Comparison of ENCODE assay signal across 11 cellular contexts in genomic region chr3:12968541-12968940, GRCh38.
DNase-seq lines count a peak whose midpoint lies in the region; ATAC-seq and TF ChIP-seq lines count a peak whose summit lies in the region.
"Had no signal": no experiment of that assay in that cellular context is flagged by ENCODE, and none has a peak within 500 bp of the region (broad histone marks: within the 10 kb centered on the region; RNA-seq: fewer than 3 reads in every experiment).

No MANE protein-coding gene starts in this region.

- peaks cover 31% of the 10 kb centered on the region for H4K20me1 ChIP-seq in SK-N-SH (ENCODE audit: insufficient read depth)

- H3K9me2 ChIP-seq in SK-N-SH = no peaks in the 10 kb centered on the region

- H3K4me3 ChIP-seq in SK-N-SH (ENCODE audit: low read depth in 2 of 2, low read length in 1 of 2) = no peak overlapping the region
- peak overlapping the region in 1 of 10 donors; percentile 96 for H3K4me3 ChIP-seq in heart right ventricle
- H3K4me3 ChIP-seq in gastrocnemius medialis = no peak overlapping the region

- H2AFZ ChIP-seq in SK-N-SH (ENCODE audit: low read depth) = no peak overlapping the region

- H3K27ac ChIP-seq in SK-N-SH (ENCODE audit: low read depth in 2 of 2, low read length in 1 of 2) (no peak overlapping the region), VCaP (peak overlapping the region; percentile 99; the same call in 1 of the 2 replicates), heart right ventricle (peak overlapping the region in 7 of 10 donors; percentile 39 to 93 (median 56)), gastrocnemius medialis (peak overlapping the region; percentile 62 to 81 (median 78))
- H3K27ac ChIP-seq: 22Rv1 had no signal

- H3K9me3 ChIP-seq in SK-N-SH (no peaks in the 10 kb centered on the region), heart right ventricle (no peaks in the 10 kb centered on the region), gastrocnemius medialis (no peaks in the 10 kb centered on the region)

- peaks cover 38% of the 10 kb centered on the region for H3K79me2 ChIP-seq in SK-N-SH (ENCODE audit: insufficient read depth)

- no peak for TF ChIP-seq EP300 in SK-N-SH (IDR thresholded peaks at IDR 0.05; ENCODE audit: borderline replicate concordance in 1 of 2, low read depth in 1 of 2, low read length in 1 of 2)

- no peak overlapping the region for H3K9ac ChIP-seq in SK-N-SH

- TF ChIP-seq POLR2A in gastrocnemius medialis (IDR thresholded peaks at IDR 0.05) = no peak

- in situ Hi-C loops in gastrocnemius medialis (cut with MboI; ENCODE audit: low sequenced_read_pairs in 4 of 4) = no loop called here

- intact Hi-C loops in heart right ventricle (cut with DNase I) (loop anchor here in 5 of 10 donors (5.0 kb wide), 1 partner anchor 36 kb away; no protein-coding TSS in a partner anchor), gastrocnemius medialis (cut with DNase I; ENCODE audit: low total_unique reads) (loop anchor here (2.0 kb wide), 1 partner anchor 16 kb away; no protein-coding TSS in a partner anchor)

- DNase-seq in SK-N-SH (no peak), heart right ventricle (no peak), gastrocnemius medialis (no peak), NCI-H2081 (lab: John Stamatoyannopoulos, UW) (no peak), hippocampal formation (lab: John Stamatoyannopoulos, UW) (no peak)
- DNase-seq: DMS79, NCI-H446 treated with DMSO at 0.1 percent for 48 hours had no signal

- TF ChIP-seq CTCF in SK-N-SH (IDR thresholded peaks at IDR 0.05) (no peak), VCaP (conservative IDR thresholded peaks at IDR 0.05) (no peak), heart right ventricle (IDR thresholded peaks at IDR 0.05) (no peak), gastrocnemius medialis (IDR thresholded peaks at IDR 0.05 in 4 of 5, conservative IDR thresholded peaks at IDR 0.05 in 1 of 5) (no peak)

- no peaks in the 10 kb centered on the region for H3K36me3 ChIP-seq in SK-N-SH (replicated peaks in 1 of 2; ENCODE audit: control insufficient read depth in 1 of 2, insufficient read depth in 2 of 2, low read length in 1 of 2)
- H3K36me3 ChIP-seq in heart right ventricle = no peaks in the 10 kb centered on the region
- H3K36me3 ChIP-seq in gastrocnemius medialis = no peaks in the 10 kb centered on the region

- H3K4me1 ChIP-seq in SK-N-SH (ENCODE audit: control insufficient read depth in 1 of 2, insufficient read depth in 2 of 2, low read depth in 1 of 2, low read length in 1 of 2) = peaks cover 0 to 55% of the 10 kb centered on the region in 2 experiments; a peak in 2 of 4 replicates
- peaks cover 29 to 84% (median 67%) of the 10 kb centered on the region in 9 donors for H3K4me1 ChIP-seq in heart right ventricle
- peaks cover 71 to 76% of the 10 kb centered on the region in 2 donors for H3K4me1 ChIP-seq in gastrocnemius medialis

- H3F3A ChIP-seq in SK-N-SH (replicated peaks; ENCODE audit: insufficient read depth) = no peaks in the 10 kb centered on the region

- no peak for TF ChIP-seq RAD21 in SK-N-SH (IDR thresholded peaks at IDR 0.05; ENCODE audit: low read length)

- 94% methylated on average over 5 of the region's 5 CpGs for WGBS in SK-N-SH (ENCODE audit: low lambda C conversion rate)
- 86 to 87% methylated on average over 5 of the region's 5 CpGs for WGBS in heart right ventricle, 2 donors

- ATAC-seq in SK-N-SH treated with all-trans-retinoic acid at 6 μM for 48 hours (no peak), heart right ventricle (no peak), gastrocnemius medialis (no peak), HG03565 (IDR thresholded peaks at IDR 0.05; ENCODE audit: unreplicated experiment) (no peak)

- POLR2A ChIA-PET in SK-N-SH (lab: Yijun Ruan, JAX) = no interaction called here

- H3K27me3 ChIP-seq in SK-N-SH (ENCODE audit: insufficient read depth) (no peaks in the 10 kb centered on the region), heart right ventricle (no peaks in the 10 kb centered on the region), gastrocnemius medialis (no peaks in the 10 kb centered on the region)

- H3K4me2 ChIP-seq in SK-N-SH = 0 out of 2 replicates have a peak overlapping the region, but pooled peaks have one; percentile 77

- CTCF ChIA-PET in SK-N-SH (lab: Yijun Ruan, JAX) = interaction anchor here (1.6 to 3.0 kb wide), 2 partner anchors 13 to 26 kb away, joined by 8 to 12 read pairs; no protein-coding TSS in a partner anchor

TF ChIP-seq in SK-N-SH, 30 proteins besides CTCF, POLR2A, EP300 and RAD21:
- TF ChIP-seq YY1 (IDR thresholded peaks at IDR 0.05; ENCODE audit: low read depth) (no peak), MXI1 (IDR thresholded peaks at IDR 0.05; ENCODE audit: low read depth, low read length) (no peak), USF2 (IDR thresholded peaks at IDR 0.05; ENCODE audit: borderline replicate concordance, low read depth, low read length) (no peak), RXRA (IDR thresholded peaks at IDR 0.05; ENCODE audit: borderline replicate concordance, low read depth) (no peak)

TF ChIP-seq in SK-N-SH treated with all-trans-retinoic acid at 6 μM for 48 hours, 23 proteins besides CTCF, POLR2A, EP300 and RAD21:
- TF ChIP-seq ZFP30 (CRISPR knock-in tag; IDR thresholded peaks at IDR 0.05) (no peak), CSRNP3 (CRISPR knock-in tag; IDR thresholded peaks at IDR 0.05) (no peak), RARB (CRISPR knock-in tag; IDR thresholded peaks at IDR 0.05) (no peak), TSHZ2 (CRISPR knock-in tag; IDR thresholded peaks at IDR 0.05) (no peak), SNAI2 (CRISPR knock-in tag; IDR thresholded peaks at IDR 0.05) (no peak)

Comparison
In these comparisons a context has a peak if more than half of its experiments do, and no peak if none do; other contexts are left out.
1. H3K27ac ChIP-seq: peak in VCaP (single experiment), heart right ventricle (7 of 10) and gastrocnemius medialis (4 of 4); none in SK-N-SH (0 of 2).